Comparison of ENCODE assay signal across 8 cellular contexts in the genomic region with DNA sequence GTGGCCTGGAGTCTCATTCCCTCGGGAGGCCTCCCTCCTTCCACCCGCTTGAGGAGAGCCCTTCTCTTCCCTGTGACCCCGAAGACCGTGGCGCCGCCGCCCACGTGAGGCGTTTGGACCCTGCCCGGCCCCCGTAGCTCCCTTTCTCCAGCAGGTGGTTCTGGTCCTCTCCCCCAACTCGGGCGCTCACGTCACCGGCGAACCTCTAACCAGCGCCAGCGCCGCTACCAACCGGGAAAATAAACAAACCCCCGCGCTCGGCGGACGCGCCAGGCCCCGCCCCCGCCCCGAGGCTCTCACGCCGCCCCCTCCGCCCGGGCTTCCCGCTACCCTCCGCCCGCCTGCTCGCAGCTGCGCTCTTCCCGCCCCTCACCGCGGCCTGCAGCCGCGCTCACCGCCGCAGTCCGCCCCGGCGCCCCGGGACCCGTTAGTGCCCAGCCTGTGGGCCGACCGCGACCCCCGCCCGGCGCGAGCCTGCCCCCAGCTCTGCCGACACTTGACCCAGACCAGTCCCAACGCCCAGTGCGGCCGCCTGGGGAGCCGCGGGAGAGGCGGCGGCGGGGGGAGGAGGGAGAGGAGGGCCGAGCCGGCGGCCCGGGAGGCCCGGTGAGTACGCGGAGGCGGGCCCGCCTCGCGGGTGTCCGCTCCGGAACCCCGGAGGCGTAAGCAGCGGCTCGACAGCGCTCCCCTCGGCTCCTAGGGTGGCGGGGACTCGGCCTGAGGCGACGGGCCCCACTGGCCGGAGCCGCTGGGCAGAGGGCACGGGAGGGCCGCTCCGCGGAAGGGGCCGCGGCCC.
DNase-seq lines count a peak whose midpoint lies in the region; ATAC-seq and TF ChIP-seq lines count a peak whose summit lies in the region.
"Not testable (repeated sequence)": the region's sequence is repeated elsewhere in the genome, so short reads cannot be mapped to it uniquely, and the experiment has no call there.

No MANE protein-coding gene starts in this region.

- H3K4me3 ChIP-seq in GM23248, result peak overlapping the region; percentile 82
- not testable (repeated sequence) for H3K4me3 ChIP-seq in KMS-11 (IDR thresholded peaks at IDR 0.05; ENCODE audit: insufficient read depth, low read depth, low read length)

- in situ Hi-C loops in GM23248 (cut with MboI), result not testable (repeated sequence)

- not testable (repeated sequence) for H3F3A ChIP-seq in GM23248 (ENCODE audit: insufficient read depth)

- CTCF ChIA-PET in RWPE1 (lab: Yijun Ruan, JAX), result not testable (repeated sequence)

- H3K4me1 Mint-ChIP-seq in neural crest cell, result peaks cover 14% of the 10 kb centered on the region

- peak; percentile 80 for ATAC-seq in foreskin keratinocyte
- peak; percentile 85 for ATAC-seq in stimulated activated naive CD8-positive, alpha-beta T cell treated with anti-CD3 and anti-CD28 coated beads, Interleukin-15, Interleukin-2, amounts not matched to agents 100 U/mL and 50 U/mL, for 24 hours

- peak overlapping the region; percentile 86 for H2AFZ ChIP-seq in GM23248
- peak overlapping the region; percentile 60 for H2AFZ ChIP-seq in KMS-11 (ENCODE audit: low read depth)

- peak overlapping the region; percentile 76 for H3K27ac Mint-ChIP-seq in neural crest cell (ENCODE audit: unreplicated experiment)

- not testable (repeated sequence) for H3K27me3 Mint-ChIP-seq in neural crest cell (ENCODE audit: low read depth)

- H3K4me2 ChIP-seq in GM23248 (ENCODE audit: unreplicated experiment) (peak overlapping the region; percentile 95), KMS-11 (peak overlapping the region; percentile 36; the same call in 1 of the 2 replicates)

- TF ChIP-seq CTCF in KMS-11 (conservative IDR thresholded peaks at IDR 0.05; ENCODE audit: low read depth, low read length); RWPE1 (conservative IDR thresholded peaks at IDR 0.05; ENCODE audit: low read depth): not testable (repeated sequence)
- TF ChIP-seq CTCF in foreskin keratinocyte (conservative IDR thresholded peaks at IDR 0.05), result peak; percentile 8
- peak; percentile 12 for TF ChIP-seq CTCF in neural crest cell (conservative IDR thresholded peaks at IDR 0.05)

- H3K9ac ChIP-seq in GM23248 (peak overlapping the region; percentile 74), KMS-11 (peak overlapping the region; percentile 62)

- H3K9me3 Mint-ChIP-seq in neural crest cell, result not testable (repeated sequence)

- POLR2A ChIA-PET in RWPE1 (lab: Yijun Ruan, JAX; ENCODE audit: low non-redundant PET), result not testable (repeated sequence)

- H4K20me1 ChIP-seq in GM23248 (ENCODE audit: insufficient read depth); KMS-11 (ENCODE audit: insufficient read depth): not testable (repeated sequence)

- peak; percentile 69 for DNase-seq in EL
- peak; percentile 66 for DNase-seq in GM23248
- peak; percentile 33 for DNase-seq in RWPE1 (ENCODE audit: low spot score)
- DNase-seq in activated effector memory CD4-positive, alpha-beta T cell treated with anti-CD3 and anti-CD28 coated beads, Interleukin-2, amount 50 U/mL, for 16 hours, result peak; percentile 91
- peak in 1 of 2 donors; percentile 14 for DNase-seq in foreskin keratinocyte
- DNase-seq in neural crest cell (ENCODE audit: low read depth, low spot score), result peak; percentile 61
- peak; percentile 74 for DNase-seq in stimulated activated naive CD8-positive, alpha-beta T cell treated with anti-CD3 and anti-CD28 coated beads, Interleukin-15, Interleukin-2, amounts not matched to agents 100 U/mL and 50 U/mL, for 24 hours

- H3K4me1 ChIP-seq in GM23248 (ENCODE audit: insufficient read depth); foreskin keratinocyte: not testable (repeated sequence)
- peaks cover 33% of the 10 kb centered on the region for H3K4me1 ChIP-seq in KMS-11 (ENCODE audit: low read depth, poor library complexity, severe bottlenecking)

- H3K27me3 ChIP-seq in GM23248 (replicated peaks; ENCODE audit: insufficient read depth); KMS-11 (ENCODE audit: insufficient read depth, low read depth): not testable (repeated sequence)
- H3K27me3 ChIP-seq in foreskin keratinocyte, result peaks cover 10% of the 10 kb centered on the region

- not testable (repeated sequence) for H3K36me3 ChIP-seq in GM23248 (ENCODE audit: low read depth); KMS-11 (ENCODE audit: insufficient read depth)

- H3K36me3 Mint-ChIP-seq in neural crest cell (ENCODE audit: low read depth), result not testable (repeated sequence)

- H3K9me2 ChIP-seq in GM23248 (ENCODE audit: insufficient read depth), result not testable (repeated sequence)

- not testable (repeated sequence) for H3K27ac ChIP-seq in GM23248, foreskin keratinocyte
- H3K27ac ChIP-seq in KMS-11 (peak overlapping the region; percentile 68), RWPE1 (peak overlapping the region; percentile 56)

- not testable (repeated sequence) for H3K79me2 ChIP-seq in GM23248 (ENCODE audit: insufficient read depth); KMS-11 (ENCODE audit: insufficient read depth, low read depth)

- WGBS in GM23248 (ENCODE audit: low coverage in 1 of 2, low lambda C conversion rate in 2 of 2, missing lambda C conversion rate in 2 of 2), 2 experiments, result 1% methylated on average over 17 to 68 of the region's 97 CpGs

- not testable (repeated sequence) for H3K9me3 ChIP-seq in GM23248 (ENCODE audit: low read depth)

- not testable (repeated sequence) for H3K4me3 Mint-ChIP-seq in neural crest cell
